8 cellular contexts compared by ENCODE assay signal in genomic region chr18:59927246-59927825, GRCh38. TPM values are rescaled to one million over a fixed set of nuclear protein-coding genes. Genes with fewer than 3 reads are reported as not detected.
DNase-seq lines count a peak whose midpoint lies in the region; ATAC-seq and TF ChIP-seq lines count a peak whose summit lies in the region.

No MANE protein-coding gene starts in this region.

- no peak overlapping the region for H3K4me3 ChIP-seq in fibroblast of pulmonary artery (replicated peaks; ENCODE audit: low read depth, low read length)
- H3K4me3 ChIP-seq in aorta (ENCODE audit: low read length in 2 of 2), result no peak overlapping the region

- H3K36me3 Mint-ChIP-seq in glutamatergic neuron (ENCODE audit: unreplicated experiment), result no peaks in the 10 kb centered on the region

- H3K9me3 Mint-ChIP-seq in glutamatergic neuron (ENCODE audit: unreplicated experiment), result no peaks in the 10 kb centered on the region

- intact Hi-C loops in aorta (cut with DNase I), result no loop called here

- H3K27ac Mint-ChIP-seq in glutamatergic neuron (ENCODE audit: unreplicated experiment), result no peak overlapping the region

- no peak for TF ChIP-seq CTCF in fibroblast of pulmonary artery (IDR thresholded peaks at IDR 0.05; ENCODE audit: low read length, missing control alignments)
- TF ChIP-seq CTCF in glutamatergic neuron (IDR thresholded peaks at IDR 0.05; ENCODE audit: partially characterized antibody, unreplicated experiment), result no peak

- H3K27me3 Mint-ChIP-seq in glutamatergic neuron (ENCODE audit: unreplicated experiment), result no peaks in the 10 kb centered on the region

- H3K4me1 ChIP-seq in aorta (ENCODE audit: control insufficient read depth in 1 of 2, insufficient read depth in 2 of 2, low read length in 2 of 2), result no peaks in the 10 kb centered on the region

- peaks cover 13% of the 10 kb centered on the region for H3K4me1 Mint-ChIP-seq in glutamatergic neuron (ENCODE audit: low read depth, unreplicated experiment)

- ATAC-seq in GM18505 (IDR thresholded peaks at IDR 0.05; ENCODE audit: unreplicated experiment) (peak; percentile 74), GM21367 (IDR thresholded peaks at IDR 0.05; ENCODE audit: unreplicated experiment) (peak; percentile 70), HG03457 (IDR thresholded peaks at IDR 0.05; ENCODE audit: unreplicated experiment) (peak; percentile 78), aorta (ENCODE audit: low FRiP score) (no peak)

- no peak overlapping the region for H3K27ac ChIP-seq in aorta (ENCODE audit: low read depth in 1 of 2, low read length in 2 of 2)

- 33 to 34% methylated on average over 5 of the region's 5 CpGs for WGBS in aorta, 2 donors

- H3K36me3 ChIP-seq in aorta (ENCODE audit: control insufficient read depth in 1 of 2, insufficient read depth in 2 of 2, low read length in 1 of 2), result no peaks in the 10 kb centered on the region

- H3K27me3 ChIP-seq in aorta (ENCODE audit: control insufficient read depth in 1 of 2, insufficient read depth in 2 of 2, low read length in 1 of 2), result peaks cover 0 to 2% of the 10 kb centered on the region in 2 donors

- TF ChIP-seq POLR2A in GM18505 (IDR thresholded peaks at IDR 0.05; ENCODE audit: borderline replicate concordance, extremely low read depth, insufficient read depth, insufficient read length), result peak; percentile 48

- H3K9me3 ChIP-seq in aorta (ENCODE audit: control insufficient read depth, low read length), result peaks cover 2% of the 10 kb centered on the region

- peak; percentile 65 for DNase-seq in fibroblast of pulmonary artery (ENCODE audit: low read depth)
- no peak for DNase-seq in NK-92 treated with Interleukin-12 subunit alpha and Interleukin-12 subunit beta, amount 100 ng/mL, for 24 hours (lab: John Stamatoyannopoulos, UW)
- no peak for DNase-seq in SW 1271 (lab: John Stamatoyannopoulos, UW)
- DNase-seq in aorta, result no peak
- no peak for DNase-seq in glutamatergic neuron

- H3K4me3 Mint-ChIP-seq in glutamatergic neuron (ENCODE audit: unreplicated experiment), result no peak overlapping the region

RNA-seq across cellular contexts. Expression of gene PMAIP1, which starts 27.5 kb away (rescaled TPM):
- 1 to 10 TPM in 1 of 2 donors, under 1 TPM in 1; 0.24 to 1.3 TPM for total RNA-seq in aorta
- 1 to 10 TPM in 1 of 2 donors, under 1 TPM in 1; 0.20 to 1.0 TPM for polyA plus RNA-seq in aorta
- 12.6 TPM for total RNA-seq in glutamatergic neuron (ENCODE audit: unreplicated experiment)
